8 cellular contexts compared by ENCODE assay signal in the genomic region with DNA sequence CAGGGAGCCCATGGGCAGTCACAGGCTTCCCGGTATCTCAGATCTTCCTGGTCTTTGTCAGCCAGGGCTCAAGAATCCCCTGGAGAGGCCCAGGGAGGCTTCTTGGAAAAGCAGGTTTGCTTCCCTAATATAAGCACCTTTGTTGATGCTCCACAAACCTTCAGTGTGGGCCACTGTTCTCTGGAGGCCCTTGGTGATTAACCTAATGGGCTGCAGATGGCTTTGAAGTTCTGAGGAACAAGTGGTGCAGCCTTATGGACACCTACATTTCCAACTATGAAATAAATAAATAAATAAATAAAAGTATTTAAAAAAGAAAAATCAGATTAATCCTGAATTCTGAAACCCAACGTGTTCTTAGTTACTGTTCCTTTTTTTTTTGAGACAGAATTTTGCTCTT. TPM values are rescaled to one million over a fixed set of nuclear protein-coding genes. Genes with fewer than 3 reads are reported as not detected.
"Had no signal": no experiment of that assay in that cellular context is flagged by ENCODE, and none has a peak within 500 bp of the region (broad histone marks: within the 10 kb centered on the region; RNA-seq: fewer than 3 reads in every experiment).

A gene with protein sequence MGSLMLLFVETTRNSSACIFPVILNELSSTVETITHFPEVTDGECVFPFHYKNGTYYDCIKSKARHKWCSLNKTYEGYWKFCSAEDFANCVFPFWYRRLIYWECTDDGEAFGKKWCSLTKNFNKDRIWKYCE (minus strand): TSS at position 101 of the 400 bp plus-strand sequence. CDS start 89 bp downstream, at position 12.

- ATAC-seq: K562 had no signal

- DNase-seq: GM23248, H7, HCEC 1CT, IMR-90, KG1 had no signal

- H3K4me3 ChIP-seq: GM23248, K562 had no signal

- H2AFZ ChIP-seq: GM23248 had no signal

- H3K27ac ChIP-seq: GM23248 had no signal

RNA-seq across cellular contexts. Expression of the gene that starts here (rescaled TPM):
- total RNA-seq: GM23248, H4, H7, HT-29, IMR-90, K562 had no signal
- polyA plus RNA-seq: GM23248, IMR-90, K562 had no signal
